In the genomic region with DNA sequence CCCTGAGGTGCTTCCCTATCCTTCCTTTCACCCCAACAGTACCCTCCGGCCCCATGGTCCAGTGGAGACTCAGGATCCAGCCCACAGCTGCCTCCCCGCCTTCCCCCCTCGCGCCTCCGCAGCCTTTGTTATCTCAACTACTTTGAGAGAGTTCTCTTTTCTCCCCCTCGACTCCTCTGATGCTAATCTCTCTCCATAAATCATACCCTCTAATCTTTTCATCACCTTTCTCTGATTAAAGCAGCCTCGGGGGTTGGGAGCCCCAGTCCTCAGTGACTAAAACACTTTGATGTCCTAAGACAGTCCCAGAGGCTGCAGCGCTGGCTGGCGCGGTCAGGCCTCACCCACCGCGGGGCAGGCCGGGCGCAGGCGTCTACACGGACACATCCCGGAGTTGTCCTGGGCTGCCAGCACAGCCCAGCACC, we compare ENCODE assay signal across 1 cellular context.
TF ChIP-seq lines count a peak whose summit lies in the region.

No MANE protein-coding gene starts in this region.

TF ChIP-seq in K562, 482 proteins besides CTCF, POLR2A, EP300 and RAD21 (continued from another document and continues in another):
- TF ChIP-seq, protein P1, sequence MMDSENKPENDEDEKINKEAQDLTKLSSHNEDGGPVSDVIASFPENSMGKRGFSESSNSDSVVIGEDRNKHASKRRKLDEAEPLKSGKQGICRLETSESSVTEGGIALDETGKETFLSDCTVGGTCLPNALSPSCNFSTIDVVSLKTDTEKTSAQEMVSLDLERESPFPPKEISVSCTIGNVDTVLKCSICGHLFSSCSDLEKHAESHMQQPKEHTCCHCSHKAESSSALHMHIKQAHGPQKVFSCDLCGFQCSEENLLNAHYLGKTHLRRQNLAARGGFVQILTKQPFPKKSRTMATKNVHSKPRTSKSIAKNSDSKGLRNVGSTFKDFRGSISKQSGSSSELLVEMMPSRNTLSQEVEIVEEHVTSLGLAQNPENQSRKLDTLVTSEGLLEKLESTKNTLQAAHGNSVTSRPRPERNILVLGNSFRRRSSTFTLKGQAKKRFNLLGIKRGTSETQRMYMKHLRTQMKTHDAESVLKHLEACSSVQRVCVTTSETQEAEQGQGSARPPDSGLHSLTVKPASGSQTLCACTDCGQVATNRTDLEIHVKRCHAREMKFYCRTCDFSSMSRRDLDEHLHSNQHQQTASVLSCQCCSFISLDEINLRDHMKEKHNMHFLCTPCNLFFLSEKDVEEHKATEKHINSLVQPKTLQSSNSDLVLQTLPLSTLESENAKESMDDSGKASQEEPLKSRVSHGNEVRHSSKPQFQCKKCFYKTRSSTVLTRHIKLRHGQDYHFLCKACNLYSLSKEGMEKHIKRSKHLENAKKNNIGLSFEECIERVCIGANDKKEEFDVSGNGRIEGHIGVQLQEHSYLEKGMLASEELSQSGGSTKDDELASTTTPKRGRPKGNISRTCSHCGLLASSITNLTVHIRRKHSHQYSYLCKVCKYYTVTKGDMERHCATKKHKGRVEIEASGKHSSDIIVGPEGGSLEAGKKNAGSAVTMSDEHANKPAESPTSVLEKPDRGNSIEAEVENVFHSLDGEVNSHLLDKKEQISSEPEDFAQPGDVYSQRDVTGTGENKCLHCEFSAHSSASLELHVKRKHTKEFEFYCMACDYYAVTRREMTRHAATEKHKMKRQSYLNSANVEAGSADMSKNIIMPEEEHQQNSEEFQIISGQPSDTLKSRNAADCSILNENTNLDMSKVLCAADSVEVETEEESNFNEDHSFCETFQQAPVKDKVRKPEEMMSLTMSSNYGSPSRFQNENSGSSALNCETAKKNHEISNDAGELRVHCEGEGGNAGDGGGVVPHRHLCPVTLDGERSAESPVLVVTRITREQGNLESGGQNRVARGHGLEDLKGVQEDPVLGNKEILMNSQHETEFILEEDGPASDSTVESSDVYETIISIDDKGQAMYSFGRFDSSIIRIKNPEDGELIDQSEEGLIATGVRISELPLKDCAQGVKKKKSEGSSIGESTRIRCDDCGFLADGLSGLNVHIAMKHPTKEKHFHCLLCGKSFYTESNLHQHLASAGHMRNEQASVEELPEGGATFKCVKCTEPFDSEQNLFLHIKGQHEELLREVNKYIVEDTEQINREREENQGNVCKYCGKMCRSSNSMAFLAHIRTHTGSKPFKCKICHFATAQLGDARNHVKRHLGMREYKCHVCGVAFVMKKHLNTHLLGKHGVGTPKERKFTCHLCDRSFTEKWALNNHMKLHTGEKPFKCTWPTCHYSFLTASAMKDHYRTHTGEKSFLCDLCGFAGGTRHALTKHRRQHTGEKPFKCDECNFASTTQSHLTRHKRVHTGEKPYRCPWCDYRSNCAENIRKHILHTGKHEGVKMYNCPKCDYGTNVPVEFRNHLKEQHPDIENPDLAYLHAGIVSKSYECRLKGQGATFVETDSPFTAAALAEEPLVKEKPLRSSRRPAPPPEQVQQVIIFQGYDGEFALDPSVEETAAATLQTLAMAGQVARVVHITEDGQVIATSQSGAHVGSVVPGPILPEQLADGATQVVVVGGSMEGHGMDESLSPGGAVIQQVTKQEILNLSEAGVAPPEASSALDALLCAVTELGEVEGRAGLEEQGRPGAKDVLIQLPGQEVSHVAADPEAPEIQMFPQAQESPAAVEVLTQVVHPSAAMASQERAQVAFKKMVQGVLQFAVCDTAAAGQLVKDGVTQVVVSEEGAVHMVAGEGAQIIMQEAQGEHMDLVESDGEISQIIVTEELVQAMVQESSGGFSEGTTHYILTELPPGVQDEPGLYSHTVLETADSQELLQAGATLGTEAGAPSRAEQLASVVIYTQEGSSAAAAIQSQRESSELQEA (IDR thresholded peaks at IDR 0.05; ENCODE audit: low read depth), result no peak
- TF ChIP-seq RBFOX2 (IDR thresholded peaks at IDR 0.05; ENCODE audit: low read depth, low read length) (no peak), HNRNPH1 (optimal IDR thresholded peaks at IDR 0.05; ENCODE audit: low read depth, low read length) (no peak), SMC3 (conservative IDR thresholded peaks at IDR 0.05; ENCODE audit: insufficient read depth, low read depth, low read length) (no peak), POU5F1 (IDR thresholded peaks at IDR 0.05; ENCODE audit: borderline replicate concordance, low read depth, low read length, partially characterized antibody) (no peak), DIDO1 (tag; IDR thresholded peaks at IDR 0.05; ENCODE audit: low read depth) (no peak), NCOA2 (IDR thresholded peaks at IDR 0.05; ENCODE audit: partially characterized antibody in 2 of 2) (no peak), HDAC8 (tag; IDR thresholded peaks at IDR 0.05) (no peak), CBX1 (IDR thresholded peaks at IDR 0.05; ENCODE audit: low read depth) (no peak), FOXK2 (conservative IDR thresholded peaks at IDR 0.05 in 1 of 2, IDR thresholded peaks at IDR 0.05 in 1 of 2; ENCODE audit: low read depth in 2 of 2) (no peak), TBL1XR1 (IDR thresholded peaks at IDR 0.05; ENCODE audit: low read length in 2 of 2) (no peak; a peak in 1 of 4 replicates), CCAR2 (IDR thresholded peaks at IDR 0.05; ENCODE audit: low read depth, low read length) (no peak), HCFC1 (IDR thresholded peaks at IDR 0.05; ENCODE audit: low read depth, low read length) (no peak), POLR2AphosphoS2 (IDR thresholded peaks at IDR 0.05; ENCODE audit: low read length) (no peak), SMARCE1 (IDR thresholded peaks at IDR 0.05) (0 out of 2 replicates have a peak, but pooled peaks have one; percentile 58), ZNF324 (CRISPR knock-in tag; IDR thresholded peaks at IDR 0.05) (no peak), ZNF785 (CRISPR knock-in tag; IDR thresholded peaks at IDR 0.05) (no peak), ZNF143 (CRISPR knock-in tag; IDR thresholded peaks at IDR 0.05) (no peak), ZNF408 (CRISPR knock-in tag; IDR thresholded peaks at IDR 0.05; ENCODE audit: low read depth) (no peak), MEIS2 (IDR thresholded peaks at IDR 0.05; ENCODE audit: partially characterized antibody) (peak; percentile 95), RBM34 (IDR thresholded peaks at IDR 0.05; ENCODE audit: borderline replicate concordance, insufficient read depth, low read length) (no peak), ZNF134 (CRISPR knock-in tag; conservative IDR thresholded peaks at IDR 0.05) (no peak), TCF7L2 (IDR thresholded peaks at IDR 0.05; ENCODE audit: low read depth, low read length) (no peak), KDM4B (IDR thresholded peaks at IDR 0.05; ENCODE audit: borderline replicate concordance in 2 of 2, low read depth in 1 of 2) (no peak), TRIM28 (IDR thresholded peaks at IDR 0.05) (no peak), EGR1 (conservative IDR thresholded peaks at IDR 0.05) (0 out of 2 replicates have a peak, but pooled peaks have one; percentile 34), MCM2 (IDR thresholded peaks at IDR 0.05; ENCODE audit: low read depth) (no peak), ZNF778 (CRISPR knock-in tag; IDR thresholded peaks at IDR 0.05) (no peak), HNRNPK (IDR thresholded peaks at IDR 0.05; ENCODE audit: low read depth, low read length, poor library complexity, severe bottlenecking) (no peak), GATAD2A (IDR thresholded peaks at IDR 0.05) (no peak), BRF1 (IDR thresholded peaks at IDR 0.05; ENCODE audit: borderline replicate concordance, extremely low read depth, insufficient read length) (no peak)
- TF ChIP-seq, protein P2, sequence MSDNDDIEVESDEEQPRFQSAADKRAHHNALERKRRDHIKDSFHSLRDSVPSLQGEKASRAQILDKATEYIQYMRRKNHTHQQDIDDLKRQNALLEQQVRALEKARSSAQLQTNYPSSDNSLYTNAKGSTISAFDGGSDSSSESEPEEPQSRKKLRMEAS (CRISPR knock-in tag; IDR thresholded peaks at IDR 0.05), result no peak
- TF ChIP-seq, protein P3, sequence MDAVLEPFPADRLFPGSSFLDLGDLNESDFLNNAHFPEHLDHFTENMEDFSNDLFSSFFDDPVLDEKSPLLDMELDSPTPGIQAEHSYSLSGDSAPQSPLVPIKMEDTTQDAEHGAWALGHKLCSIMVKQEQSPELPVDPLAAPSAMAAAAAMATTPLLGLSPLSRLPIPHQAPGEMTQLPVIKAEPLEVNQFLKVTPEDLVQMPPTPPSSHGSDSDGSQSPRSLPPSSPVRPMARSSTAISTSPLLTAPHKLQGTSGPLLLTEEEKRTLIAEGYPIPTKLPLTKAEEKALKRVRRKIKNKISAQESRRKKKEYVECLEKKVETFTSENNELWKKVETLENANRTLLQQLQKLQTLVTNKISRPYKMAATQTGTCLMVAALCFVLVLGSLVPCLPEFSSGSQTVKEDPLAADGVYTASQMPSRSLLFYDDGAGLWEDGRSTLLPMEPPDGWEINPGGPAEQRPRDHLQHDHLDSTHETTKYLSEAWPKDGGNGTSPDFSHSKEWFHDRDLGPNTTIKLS (IDR thresholded peaks at IDR 0.05; ENCODE audit: borderline replicate concordance, low read depth), result no peak
- TF ChIP-seq, protein P4, sequence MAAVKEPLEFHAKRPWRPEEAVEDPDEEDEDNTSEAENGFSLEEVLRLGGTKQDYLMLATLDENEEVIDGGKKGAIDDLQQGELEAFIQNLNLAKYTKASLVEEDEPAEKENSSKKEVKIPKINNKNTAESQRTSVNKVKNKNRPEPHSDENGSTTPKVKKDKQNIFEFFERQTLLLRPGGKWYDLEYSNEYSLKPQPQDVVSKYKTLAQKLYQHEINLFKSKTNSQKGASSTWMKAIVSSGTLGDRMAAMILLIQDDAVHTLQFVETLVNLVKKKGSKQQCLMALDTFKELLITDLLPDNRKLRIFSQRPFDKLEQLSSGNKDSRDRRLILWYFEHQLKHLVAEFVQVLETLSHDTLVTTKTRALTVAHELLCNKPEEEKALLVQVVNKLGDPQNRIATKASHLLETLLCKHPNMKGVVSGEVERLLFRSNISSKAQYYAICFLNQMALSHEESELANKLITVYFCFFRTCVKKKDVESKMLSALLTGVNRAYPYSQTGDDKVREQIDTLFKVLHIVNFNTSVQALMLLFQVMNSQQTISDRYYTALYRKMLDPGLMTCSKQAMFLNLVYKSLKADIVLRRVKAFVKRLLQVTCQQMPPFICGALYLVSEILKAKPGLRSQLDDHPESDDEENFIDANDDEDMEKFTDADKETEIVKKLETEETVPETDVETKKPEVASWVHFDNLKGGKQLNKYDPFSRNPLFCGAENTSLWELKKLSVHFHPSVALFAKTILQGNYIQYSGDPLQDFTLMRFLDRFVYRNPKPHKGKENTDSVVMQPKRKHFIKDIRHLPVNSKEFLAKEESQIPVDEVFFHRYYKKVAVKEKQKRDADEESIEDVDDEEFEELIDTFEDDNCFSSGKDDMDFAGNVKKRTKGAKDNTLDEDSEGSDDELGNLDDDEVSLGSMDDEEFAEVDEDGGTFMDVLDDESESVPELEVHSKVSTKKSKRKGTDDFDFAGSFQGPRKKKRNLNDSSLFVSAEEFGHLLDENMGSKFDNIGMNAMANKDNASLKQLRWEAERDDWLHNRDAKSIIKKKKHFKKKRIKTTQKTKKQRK (IDR thresholded peaks at IDR 0.05; ENCODE audit: borderline replicate concordance, low read depth, low read length), result no peak
- TF ChIP-seq, protein P5, sequence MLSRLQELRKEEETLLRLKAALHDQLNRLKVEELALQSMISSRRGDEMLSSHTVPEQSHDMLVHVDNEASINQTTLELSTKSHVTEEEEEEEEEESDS (CRISPR knock-in tag; IDR thresholded peaks at IDR 0.05), result no peak
- TF ChIP-seq, protein P6, sequence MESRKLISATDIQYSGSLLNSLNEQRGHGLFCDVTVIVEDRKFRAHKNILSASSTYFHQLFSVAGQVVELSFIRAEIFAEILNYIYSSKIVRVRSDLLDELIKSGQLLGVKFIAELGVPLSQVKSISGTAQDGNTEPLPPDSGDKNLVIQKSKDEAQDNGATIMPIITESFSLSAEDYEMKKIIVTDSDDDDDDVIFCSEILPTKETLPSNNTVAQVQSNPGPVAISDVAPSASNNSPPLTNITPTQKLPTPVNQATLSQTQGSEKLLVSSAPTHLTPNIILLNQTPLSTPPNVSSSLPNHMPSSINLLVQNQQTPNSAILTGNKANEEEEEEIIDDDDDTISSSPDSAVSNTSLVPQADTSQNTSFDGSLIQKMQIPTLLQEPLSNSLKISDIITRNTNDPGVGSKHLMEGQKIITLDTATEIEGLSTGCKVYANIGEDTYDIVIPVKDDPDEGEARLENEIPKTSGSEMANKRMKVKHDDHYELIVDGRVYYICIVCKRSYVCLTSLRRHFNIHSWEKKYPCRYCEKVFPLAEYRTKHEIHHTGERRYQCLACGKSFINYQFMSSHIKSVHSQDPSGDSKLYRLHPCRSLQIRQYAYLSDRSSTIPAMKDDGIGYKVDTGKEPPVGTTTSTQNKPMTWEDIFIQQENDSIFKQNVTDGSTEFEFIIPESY (CRISPR knock-in tag; IDR thresholded peaks at IDR 0.05), result no peak
- TF ChIP-seq, protein P7, sequence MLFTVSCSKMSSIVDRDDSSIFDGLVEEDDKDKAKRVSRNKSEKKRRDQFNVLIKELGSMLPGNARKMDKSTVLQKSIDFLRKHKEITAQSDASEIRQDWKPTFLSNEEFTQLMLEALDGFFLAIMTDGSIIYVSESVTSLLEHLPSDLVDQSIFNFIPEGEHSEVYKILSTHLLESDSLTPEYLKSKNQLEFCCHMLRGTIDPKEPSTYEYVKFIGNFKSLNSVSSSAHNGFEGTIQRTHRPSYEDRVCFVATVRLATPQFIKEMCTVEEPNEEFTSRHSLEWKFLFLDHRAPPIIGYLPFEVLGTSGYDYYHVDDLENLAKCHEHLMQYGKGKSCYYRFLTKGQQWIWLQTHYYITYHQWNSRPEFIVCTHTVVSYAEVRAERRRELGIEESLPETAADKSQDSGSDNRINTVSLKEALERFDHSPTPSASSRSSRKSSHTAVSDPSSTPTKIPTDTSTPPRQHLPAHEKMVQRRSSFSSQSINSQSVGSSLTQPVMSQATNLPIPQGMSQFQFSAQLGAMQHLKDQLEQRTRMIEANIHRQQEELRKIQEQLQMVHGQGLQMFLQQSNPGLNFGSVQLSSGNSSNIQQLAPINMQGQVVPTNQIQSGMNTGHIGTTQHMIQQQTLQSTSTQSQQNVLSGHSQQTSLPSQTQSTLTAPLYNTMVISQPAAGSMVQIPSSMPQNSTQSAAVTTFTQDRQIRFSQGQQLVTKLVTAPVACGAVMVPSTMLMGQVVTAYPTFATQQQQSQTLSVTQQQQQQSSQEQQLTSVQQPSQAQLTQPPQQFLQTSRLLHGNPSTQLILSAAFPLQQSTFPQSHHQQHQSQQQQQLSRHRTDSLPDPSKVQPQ (CRISPR knock-in tag; IDR thresholded peaks at IDR 0.05; ENCODE audit: borderline replicate concordance), result no peak
- TF ChIP-seq, protein P8, sequence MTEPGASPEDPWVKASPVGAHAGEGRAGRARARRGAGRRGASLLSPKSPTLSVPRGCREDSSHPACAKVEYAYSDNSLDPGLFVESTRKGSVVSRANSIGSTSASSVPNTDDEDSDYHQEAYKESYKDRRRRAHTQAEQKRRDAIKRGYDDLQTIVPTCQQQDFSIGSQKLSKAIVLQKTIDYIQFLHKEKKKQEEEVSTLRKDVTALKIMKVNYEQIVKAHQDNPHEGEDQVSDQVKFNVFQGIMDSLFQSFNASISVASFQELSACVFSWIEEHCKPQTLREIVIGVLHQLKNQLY (CRISPR knock-in tag; conservative IDR thresholded peaks at IDR 0.05), result no peak
- TF ChIP-seq, protein P9, sequence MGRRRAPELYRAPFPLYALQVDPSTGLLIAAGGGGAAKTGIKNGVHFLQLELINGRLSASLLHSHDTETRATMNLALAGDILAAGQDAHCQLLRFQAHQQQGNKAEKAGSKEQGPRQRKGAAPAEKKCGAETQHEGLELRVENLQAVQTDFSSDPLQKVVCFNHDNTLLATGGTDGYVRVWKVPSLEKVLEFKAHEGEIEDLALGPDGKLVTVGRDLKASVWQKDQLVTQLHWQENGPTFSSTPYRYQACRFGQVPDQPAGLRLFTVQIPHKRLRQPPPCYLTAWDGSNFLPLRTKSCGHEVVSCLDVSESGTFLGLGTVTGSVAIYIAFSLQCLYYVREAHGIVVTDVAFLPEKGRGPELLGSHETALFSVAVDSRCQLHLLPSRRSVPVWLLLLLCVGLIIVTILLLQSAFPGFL (CRISPR knock-in tag; IDR thresholded peaks at IDR 0.05), result no peak
